24 cellular contexts compared by ENCODE assay signal in genomic region chr4:94635172-94635571, GRCh38.
DNase-seq lines count a peak whose midpoint lies in the region; ATAC-seq lines count a peak whose summit lies in the region.
"Had no signal": no experiment of that assay in that cellular context is flagged by ENCODE, and none has a peak within 500 bp of the region (broad histone marks: within the 10 kb centered on the region; RNA-seq: fewer than 3 reads in every experiment).

No MANE protein-coding gene starts in this region.

- H3K27ac ChIP-seq in mesenchymal stem cell (ENCODE audit: low read length, poor library complexity, severe bottlenecking): no peak overlapping the region
- H3K27ac ChIP-seq: heart left ventricle, psoas muscle, upper lobe of left lung had no signal

- no peak overlapping the region for H2AFZ ChIP-seq in mesenchymal stem cell (ENCODE audit: low read depth, low read length)

- no peak overlapping the region for H2BK5ac ChIP-seq in mesenchymal stem cell (ENCODE audit: low read depth, low read length, poor library complexity, severe bottlenecking)

- H2AK5ac ChIP-seq in mesenchymal stem cell (ENCODE audit: low read length, severe bottlenecking): no peak overlapping the region

- H4K91ac ChIP-seq in mesenchymal stem cell (ENCODE audit: low read length): no peak overlapping the region

- DNase-seq in EL (peak; percentile 43), MV-4-11 (lab: John Stamatoyannopoulos, UW) (peak; percentile 1), dermis blood vessel endothelial cell (peak; percentile 21), mesenchymal stem cell (peak; percentile 71), NAMALWA (ENCODE audit: low spot score) (no peak), hepatic stellate cell (ENCODE audit: low spot score) (no peak)
- DNase-seq in stimulated activated CD4-positive, alpha-beta T cell treated with anti-CD3 and anti-CD28 coated beads, Interleukin-15, amount 100 ng/mL, for 24 hours: no peak
- DNase-seq: activated CD4-positive, alpha-beta T cell treated with anti-CD3 and anti-CD28 coated beads, Interleukin-2, amount 10 ng/mL, durations not matched to agents 24 days and 14 days; activated effector memory CD4-positive, alpha-beta T cell treated with anti-CD3 and anti-CD28 coated beads, Interleukin-2, amount 50 U/mL, for 16 hours; CD8-positive, alpha-beta memory T cell; DMS79 treated with DMSO at 0.1 percent for 48 hours; H9; heart left ventricle; MM.1S; NCI-H187; NCI-H748 treated with DMSO at 0.1 percent for 48 hours; psoas muscle; SHP77 treated with DMSO at 0.1 percent for 48 hours; small intestine; stimulated activated CD4-positive, alpha-beta T cell treated with anti-CD3 and anti-CD28 coated beads, Interleukin-4, amount 100 ng/mL, for 24 hours; T-helper 1 cell; upper lobe of left lung had no signal

- no peak overlapping the region for H2BK120ac ChIP-seq in mesenchymal stem cell (ENCODE audit: low read depth, low read length)

- no peak overlapping the region for H3K4ac ChIP-seq in mesenchymal stem cell (ENCODE audit: low read depth in 1 of 2, low read length in 2 of 2)

- peaks cover 20% of the 10 kb centered on the region for H3K79me1 ChIP-seq in mesenchymal stem cell (replicated peaks; ENCODE audit: low read length, poor library complexity, severe bottlenecking)

- no peak overlapping the region for H3K4me3 ChIP-seq in mesenchymal stem cell (ENCODE audit: insufficient read depth in 1 of 2, low read depth in 1 of 2, low read length in 2 of 2)
- H3K4me3 ChIP-seq: heart left ventricle, psoas muscle, upper lobe of left lung had no signal

- H3K27me3 ChIP-seq in mesenchymal stem cell (ENCODE audit: control insufficient read depth in 1 of 2, insufficient read depth in 1 of 2, low read length in 2 of 2): no peaks in the 10 kb centered on the region
- H3K27me3 ChIP-seq: heart left ventricle, upper lobe of left lung had no signal

- H2BK15ac ChIP-seq in mesenchymal stem cell (ENCODE audit: low read depth, poor library complexity, severe bottlenecking): no peak overlapping the region

- no peak overlapping the region for H2BK12ac ChIP-seq in mesenchymal stem cell (ENCODE audit: low read length in 2 of 2)

- no peak overlapping the region for H3K9ac ChIP-seq in mesenchymal stem cell (ENCODE audit: low read length)

- no peak overlapping the region for H3K14ac ChIP-seq in mesenchymal stem cell (ENCODE audit: low read length in 2 of 2)

- H3K9me3 ChIP-seq in mesenchymal stem cell (ENCODE audit: control insufficient read depth, low read length): no peaks in the 10 kb centered on the region
- H3K9me3 ChIP-seq: heart left ventricle, psoas muscle, upper lobe of left lung had no signal

- H3K4me2 ChIP-seq in mesenchymal stem cell (ENCODE audit: low read length, poor library complexity, severe bottlenecking): no peak overlapping the region

- H3K18ac ChIP-seq in mesenchymal stem cell (ENCODE audit: low read depth in 1 of 2, low read length in 2 of 2): no peak overlapping the region

- no CpG with 5 or more reads among the region's 2 CpGs for WGBS in mesenchymal stem cell

- H3K4me1 ChIP-seq in mesenchymal stem cell (ENCODE audit: control insufficient read depth, insufficient read depth, low read depth, low read length): peaks cover 3% of the 10 kb centered on the region
- H3K4me1 ChIP-seq: upper lobe of left lung had no signal

- peaks cover 0 to 21% of the 10 kb centered on the region in 2 experiments for H3K36me3 ChIP-seq in mesenchymal stem cell (ENCODE audit: control insufficient read depth in 1 of 2, insufficient read depth in 2 of 2, low read depth in 1 of 2, low read length in 2 of 2)

- ATAC-seq in GM19463 (IDR thresholded peaks at IDR 0.05; ENCODE audit: unreplicated experiment): no peak
- ATAC-seq: esophagus mucosa, heart left ventricle, psoas muscle had no signal

- H3K23ac ChIP-seq in mesenchymal stem cell (ENCODE audit: low read length in 2 of 2): no peak overlapping the region

- H4K8ac ChIP-seq in mesenchymal stem cell (ENCODE audit: low read length): no peak overlapping the region

Comparison
In these comparisons a context has a peak if more than half of its experiments do, and no peak if none do; other contexts are left out.
1. DNase-seq: peak in EL (single experiment), MV-4-11 (single experiment), dermis blood vessel endothelial cell (single experiment) and mesenchymal stem cell (single experiment); none in NAMALWA (single experiment), stimulated activated CD4-positive, alpha-beta T cell treated with anti-CD3 and anti-CD28 coated beads, Interleukin-15, amount 100 ng/mL, for 24 hours (single experiment) and hepatic stellate cell (single experiment).